25 cellular contexts compared by ENCODE assay signal in the genomic region with DNA sequence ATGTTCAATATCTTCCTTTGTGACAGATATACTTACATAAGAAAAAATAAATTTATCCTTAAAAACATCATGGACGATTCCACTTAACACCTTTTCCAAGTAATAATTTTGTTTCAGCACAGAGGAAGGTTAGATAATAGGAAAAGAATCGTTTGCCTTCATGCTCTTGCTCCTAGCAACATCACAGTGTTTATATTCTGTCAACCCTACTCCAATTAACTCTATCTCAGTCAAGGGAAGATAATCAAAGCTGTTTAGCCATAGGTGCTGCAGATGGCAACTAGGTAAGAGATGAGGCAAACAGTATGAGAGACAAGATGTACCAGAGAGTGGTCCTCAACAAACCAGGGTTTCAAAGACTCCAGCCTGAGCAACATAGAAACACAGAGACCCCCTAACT.
"Had no signal": no experiment of that assay in that cellular context is flagged by ENCODE, and none has a peak within 500 bp of the region (broad histone marks: within the 10 kb centered on the region; RNA-seq: fewer than 3 reads in every experiment).

No MANE protein-coding gene starts in this region.

- H3K36me3 ChIP-seq: pancreas had no signal

- H3K4me3 ChIP-seq: coronary artery, lower lobe of right lung, mucosa of descending colon, pancreas, right atrium auricular region, smooth muscle cell, suprapubic skin had no signal

- H3K4me3 Mint-ChIP-seq: immature natural killer cell; naive B cell; stimulated activated naive CD8-positive, alpha-beta T cell treated with anti-CD3 and anti-CD28 coated beads, Interleukin-15, amount 100 ng/mL, for 72 hours had no signal

- H3K4me1 Mint-ChIP-seq: immature natural killer cell, naive B cell had no signal

- ATAC-seq: left ventricle myocardium superior; mucosa of descending colon; sciatic nerve; stimulated activated naive CD8-positive, alpha-beta T cell treated with anti-CD3 and anti-CD28 coated beads, Interleukin-15, amount 100 ng/mL, for 72 hours had no signal

- H3K27ac Mint-ChIP-seq: immature natural killer cell; naive B cell; stimulated activated naive CD8-positive, alpha-beta T cell treated with anti-CD3 and anti-CD28 coated beads, Interleukin-15, amount 100 ng/mL, for 72 hours had no signal

- FAIRE-seq: endometrium, frontal cortex, keratinocyte, pancreas had no signal

- H3K27me3 ChIP-seq: neutrophil, pancreas, right atrium auricular region, suprapubic skin had no signal

- DNase-seq: dermis blood vessel endothelial cell; effector memory CD4-positive, alpha-beta T cell; erythroblast; hypothalamus; immature natural killer cell; left ventricle myocardium superior; lower lobe of right lung; mucosa of descending colon; naive B cell; pancreas; stimulated activated CD4-positive, alpha-beta T cell treated with anti-CD3 and anti-CD28 coated beads, Interleukin-12 subunit alpha, Interleukin-12 subunit beta, amount 100 ng/mL, for 4 hours; stimulated activated CD4-positive, alpha-beta T cell treated with anti-CD3 and anti-CD28 coated beads, Interleukin-1b, Interleukin-23, amount 100 ng/mL, for 48 hours; stimulated activated CD4-positive, alpha-beta T cell treated with anti-CD3 and anti-CD28 coated beads, Interleukin-4, amount 100 ng/mL, for 1 hour; stimulated activated CD8-positive, alpha-beta memory T cell treated with anti-CD3 and anti-CD28 coated beads, Interleukin-4, amount 100 ng/mL, for 48 hours; stimulated activated naive CD4-positive, alpha-beta T cell; stimulated activated naive CD8-positive, alpha-beta T cell treated with anti-CD3 and anti-CD28 coated beads, Interleukin-15, amount 100 ng/mL, for 72 hours had no signal

- H3K9me3 Mint-ChIP-seq: immature natural killer cell; naive B cell; stimulated activated naive CD8-positive, alpha-beta T cell treated with anti-CD3 and anti-CD28 coated beads, Interleukin-15, amount 100 ng/mL, for 72 hours had no signal

- H3K9me3 ChIP-seq: lower lobe of right lung, mucosa of descending colon, neutrophil, pancreas, right atrium auricular region, suprapubic skin had no signal

- H3K27ac ChIP-seq: coronary artery, lower lobe of right lung, neutrophil, right atrium auricular region, suprapubic skin had no signal

- H3K27me3 Mint-ChIP-seq: naive B cell; stimulated activated naive CD8-positive, alpha-beta T cell treated with anti-CD3 and anti-CD28 coated beads, Interleukin-15, amount 100 ng/mL, for 72 hours had no signal

- H3K4me1 ChIP-seq: lower lobe of right lung, right atrium auricular region had no signal
